Comparison of ENCODE assay signal across 1 cellular context in the genomic region with DNA sequence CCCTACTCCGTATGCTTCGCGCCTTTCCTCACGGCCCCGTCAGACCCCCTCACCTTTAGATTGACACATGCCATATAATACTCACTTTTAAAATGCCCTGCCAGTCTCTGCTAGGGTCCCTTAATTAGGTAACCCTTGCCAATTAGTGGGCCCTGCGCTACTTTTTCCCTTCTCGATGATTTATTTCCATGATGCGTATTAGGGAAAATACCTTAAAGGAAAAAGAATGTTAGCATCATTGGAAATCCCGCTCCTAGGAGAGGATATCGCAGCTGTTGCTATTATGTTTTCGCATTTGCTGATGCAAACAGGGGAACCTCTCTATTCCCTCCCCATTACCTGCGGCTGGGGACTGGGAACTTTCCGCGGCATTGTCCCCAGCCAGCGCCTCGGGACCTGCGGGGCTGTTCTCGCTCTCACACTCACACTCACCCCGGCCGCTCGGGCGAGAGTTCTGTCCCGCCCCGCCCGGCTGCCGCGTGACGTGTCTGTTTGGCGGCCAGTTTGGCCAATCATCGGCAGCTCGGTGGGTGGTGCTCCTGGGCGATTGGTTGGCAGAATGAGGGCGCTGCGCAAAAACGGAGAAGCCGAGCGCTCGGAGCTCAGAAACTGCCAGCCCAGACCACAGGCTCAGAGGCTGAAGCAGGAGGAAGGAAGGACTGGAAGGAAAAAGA.
TF ChIP-seq lines count a peak whose summit lies in the region.

A gene with protein sequence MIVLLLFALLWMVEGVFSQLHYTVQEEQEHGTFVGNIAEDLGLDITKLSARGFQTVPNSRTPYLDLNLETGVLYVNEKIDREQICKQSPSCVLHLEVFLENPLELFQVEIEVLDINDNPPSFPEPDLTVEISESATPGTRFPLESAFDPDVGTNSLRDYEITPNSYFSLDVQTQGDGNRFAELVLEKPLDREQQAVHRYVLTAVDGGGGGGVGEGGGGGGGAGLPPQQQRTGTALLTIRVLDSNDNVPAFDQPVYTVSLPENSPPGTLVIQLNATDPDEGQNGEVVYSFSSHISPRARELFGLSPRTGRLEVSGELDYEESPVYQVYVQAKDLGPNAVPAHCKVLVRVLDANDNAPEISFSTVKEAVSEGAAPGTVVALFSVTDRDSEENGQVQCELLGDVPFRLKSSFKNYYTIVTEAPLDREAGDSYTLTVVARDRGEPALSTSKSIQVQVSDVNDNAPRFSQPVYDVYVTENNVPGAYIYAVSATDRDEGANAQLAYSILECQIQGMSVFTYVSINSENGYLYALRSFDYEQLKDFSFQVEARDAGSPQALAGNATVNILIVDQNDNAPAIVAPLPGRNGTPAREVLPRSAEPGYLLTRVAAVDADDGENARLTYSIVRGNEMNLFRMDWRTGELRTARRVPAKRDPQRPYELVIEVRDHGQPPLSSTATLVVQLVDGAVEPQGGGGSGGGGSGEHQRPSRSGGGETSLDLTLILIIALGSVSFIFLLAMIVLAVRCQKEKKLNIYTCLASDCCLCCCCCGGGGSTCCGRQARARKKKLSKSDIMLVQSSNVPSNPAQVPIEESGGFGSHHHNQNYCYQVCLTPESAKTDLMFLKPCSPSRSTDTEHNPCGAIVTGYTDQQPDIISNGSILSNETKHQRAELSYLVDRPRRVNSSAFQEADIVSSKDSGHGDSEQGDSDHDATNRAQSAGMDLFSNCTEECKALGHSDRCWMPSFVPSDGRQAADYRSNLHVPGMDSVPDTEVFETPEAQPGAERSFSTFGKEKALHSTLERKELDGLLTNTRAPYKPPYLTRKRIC (plus strand): TSS at position 605 of the 674 bp plus-strand sequence. CDS start 847 bp downstream, outside the sequence.

TF ChIP-seq in GM12878, 131 proteins besides CTCF, POLR2A, EP300 and RAD21 (continued from another document):
- TF ChIP-seq, protein P1, sequence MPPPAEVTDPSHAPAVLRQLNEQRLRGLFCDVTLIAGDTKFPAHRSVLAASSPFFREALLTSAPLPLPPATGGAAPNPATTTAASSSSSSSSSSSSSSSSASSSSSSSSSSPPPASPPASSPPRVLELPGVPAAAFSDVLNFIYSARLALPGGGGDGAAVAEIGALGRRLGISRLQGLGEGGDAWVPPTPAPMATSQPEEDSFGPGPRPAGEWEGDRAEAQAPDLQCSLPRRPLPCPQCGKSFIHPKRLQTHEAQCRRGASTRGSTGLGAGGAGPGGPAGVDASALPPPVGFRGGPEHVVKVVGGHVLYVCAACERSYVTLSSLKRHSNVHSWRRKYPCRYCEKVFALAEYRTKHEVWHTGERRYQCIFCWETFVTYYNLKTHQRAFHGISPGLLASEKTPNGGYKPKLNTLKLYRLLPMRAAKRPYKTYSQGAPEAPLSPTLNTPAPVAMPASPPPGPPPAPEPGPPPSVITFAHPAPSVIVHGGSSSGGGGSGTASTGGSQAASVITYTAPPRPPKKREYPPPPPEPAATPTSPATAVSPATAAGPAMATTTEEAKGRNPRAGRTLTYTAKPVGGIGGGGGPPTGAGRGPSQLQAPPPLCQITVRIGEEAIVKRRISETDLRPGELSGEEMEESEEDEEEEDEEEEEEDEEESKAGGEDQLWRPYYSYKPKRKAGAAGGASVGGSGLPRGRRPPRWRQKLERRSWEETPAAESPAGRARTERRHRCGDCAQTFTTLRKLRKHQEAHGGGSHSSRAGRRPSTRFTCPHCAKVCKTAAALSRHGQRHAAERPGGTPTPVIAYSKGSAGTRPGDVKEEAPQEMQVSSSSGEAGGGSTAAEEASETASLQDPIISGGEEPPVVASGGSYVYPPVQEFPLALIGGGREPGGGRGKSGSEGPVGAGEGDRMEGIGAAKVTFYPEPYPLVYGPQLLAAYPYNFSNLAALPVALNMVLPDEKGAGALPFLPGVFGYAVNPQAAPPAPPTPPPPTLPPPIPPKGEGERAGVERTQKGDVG (CRISPR knock-in tag; IDR thresholded peaks at IDR 0.05): no peak
- TF ChIP-seq PKNOX1 (IDR thresholded peaks at IDR 0.05) (peak; percentile 91), GABPA (IDR thresholded peaks at IDR 0.05; ENCODE audit: low read depth) (no peak), CREB1 (IDR thresholded peaks at IDR 0.05; ENCODE audit: low read depth) (peak; percentile 84), ZSCAN29 (IDR thresholded peaks at IDR 0.05) (no peak), CREM (IDR thresholded peaks at IDR 0.05; ENCODE audit: low read depth) (peak; percentile 83), PBX3 (IDR thresholded peaks at IDR 0.05; ENCODE audit: insufficient replicate concordance, low read depth, low read length) (peak; percentile 86)
